Comparison of ENCODE assay signal across 1 cellular context in genomic region chr2:11665510-11666362, GRCh38.
TF ChIP-seq lines count a peak whose summit lies in the region.

No MANE protein-coding gene starts in this region.

TF ChIP-seq in H1, 55 proteins besides CTCF, POLR2A, EP300 and RAD21 (continued from another document):
- no peak for TF ChIP-seq PHF8 (conservative IDR thresholded peaks at IDR 0.05; ENCODE audit: low read depth, low read length)
- TF ChIP-seq POU5F1 (IDR thresholded peaks at IDR 0.05; ENCODE audit: low read depth, low read length) = no peak
- no peak for TF ChIP-seq JUN (IDR thresholded peaks at IDR 0.05; ENCODE audit: low read depth, low read length)
- no peak for TF ChIP-seq ATF2 (IDR thresholded peaks at IDR 0.05; ENCODE audit: low read length)
- no peak for TF ChIP-seq CHD7 (IDR thresholded peaks at IDR 0.05; ENCODE audit: insufficient replicate concordance, low read length)
- no peak for TF ChIP-seq SUZ12 (IDR thresholded peaks at IDR 0.05; ENCODE audit: low read length)
- no peak for TF ChIP-seq TEAD4 (IDR thresholded peaks at IDR 0.05; ENCODE audit: low read depth, low read length)
- TF ChIP-seq CREB1 (IDR thresholded peaks at IDR 0.05) = no peak
